Comparison of ENCODE assay signal across 20 cellular contexts in genomic region chr1:230136453-230137327, GRCh38.
DNase-seq lines count a peak whose midpoint lies in the region; ATAC-seq, FAIRE-seq and TF ChIP-seq lines count a peak whose summit lies in the region.
"Had no signal": no experiment of that assay in that cellular context is flagged by ENCODE, and none has a peak within 500 bp of the region (broad histone marks: within the 10 kb centered on the region; RNA-seq: fewer than 3 reads in every experiment).

No MANE protein-coding gene starts in this region.

- in situ Hi-C loops in GM23248 (cut with MboI) (no loop called here), HAP-1 (cut with MboI; ENCODE audit: low sequenced_read_pairs) (no loop called here), GM13977 (cut with MboI; ENCODE audit: low pct_unique_long_range_greater_than_20kb, low sequenced_read_pairs, unreplicated experiment) (no loop called here)

- no peak overlapping the region for H2AFZ ChIP-seq in H1 (ENCODE audit: low read length)
- no peak overlapping the region for H2AFZ ChIP-seq in mesenchymal stem cell (ENCODE audit: low read depth, low read length)
- no peak overlapping the region for H2AFZ ChIP-seq in GM23248

- H4K91ac ChIP-seq in H1 (replicated peaks; ENCODE audit: insufficient read length, low read length), result no peak overlapping the region
- H4K91ac ChIP-seq in mesenchymal stem cell (ENCODE audit: low read length), result peak overlapping the region; percentile 88

- H3K14ac ChIP-seq in H1 (ENCODE audit: insufficient read length) (no peak overlapping the region), mesenchymal stem cell (ENCODE audit: low read length in 2 of 2) (no peak overlapping the region)

- DNase-seq in Right ventricle myocardium inferior (ENCODE audit: missing footprints), result no peak
- DNase-seq in cardiac septum (ENCODE audit: low spot score), result no peak
- no peak for DNase-seq in H1 (ENCODE audit: low read depth in 1 of 2, low spot score in 2 of 2)
- DNase-seq in mesenchymal stem cell, result no peak
- DNase-seq in GM23248, result no peak
- no peak for DNase-seq in HAP-1 (ENCODE audit: low spot score in 2 of 2)
- DNase-seq in frontal cortex (ENCODE audit: low spot score in 2 of 2), result no peak
- DNase-seq in GM13977 (ENCODE audit: low spot score), result no peak
- DNase-seq: activated effector memory CD4-positive, alpha-beta T cell treated with Interleukin-2 at 50 U/mL for 16 hours; CD8-positive, alpha-beta memory T cell; HFFc6; NCI-H1105; NCI-H226; OCI-M1; spleen had no signal

- peaks cover 13% of the 10 kb centered on the region; the same call in 1 of the 2 replicates for H3F3A ChIP-seq in GM23248 (ENCODE audit: insufficient read depth)

- H2BK12ac ChIP-seq in H1 (ENCODE audit: low read depth, low read length) (no peak overlapping the region), mesenchymal stem cell (ENCODE audit: low read length in 2 of 2) (peak overlapping the region in 1 of 2 experiments; percentile 42)

- no peak overlapping the region; the same call in 1 of the 2 replicates for H4K8ac ChIP-seq in H1 (ENCODE audit: extremely low read depth, insufficient read depth, low read length)
- peak overlapping the region; percentile 20 for H4K8ac ChIP-seq in mesenchymal stem cell (ENCODE audit: low read length)

- peaks cover 0 to 10% (median 3%) of the 10 kb centered on the region in 4 experiments; a peak in 3 of 7 replicates for H3K4me1 ChIP-seq in H1 (replicated peaks in 1 of 4; ENCODE audit: control insufficient read depth in 3 of 4, insufficient read depth in 4 of 4, low read length in 3 of 4)
- peaks cover 17% of the 10 kb centered on the region for H3K4me1 ChIP-seq in mesenchymal stem cell (ENCODE audit: control insufficient read depth, insufficient read depth, low read depth, low read length)
- peaks cover 15% of the 10 kb centered on the region for H3K4me1 ChIP-seq in GM23248 (ENCODE audit: insufficient read depth)
- H3K4me1 ChIP-seq in HAP-1, result peaks cover 7% of the 10 kb centered on the region; the same call in 1 of the 2 replicates
- H3K4me1 ChIP-seq: breast epithelium had no signal

- intact Hi-C loops in Right ventricle myocardium inferior (cut with DNase I) (no loop called here), cardiac septum (cut with DNase I) (no loop called here)

- H3K4me3 ChIP-seq in H1 (ENCODE audit: extremely low read depth in 1 of 4, insufficient read depth in 2 of 4, low read depth in 3 of 4, low read length in 4 of 4) (no peak overlapping the region), mesenchymal stem cell (ENCODE audit: insufficient read depth in 1 of 2, low read depth in 1 of 2, low read length in 2 of 2) (no peak overlapping the region), GM23248 (no peak overlapping the region), HAP-1 (no peak overlapping the region)
- H3K4me3 ChIP-seq: breast epithelium, spleen had no signal

- H3K4ac ChIP-seq in H1 (replicated peaks; ENCODE audit: insufficient read length, low read depth, low read length), result no peak overlapping the region
- peak overlapping the region in 1 of 2 experiments; percentile 13 for H3K4ac ChIP-seq in mesenchymal stem cell (ENCODE audit: low read depth in 1 of 2, low read length in 2 of 2)

- H3K23ac ChIP-seq in H1 (ENCODE audit: insufficient read length) (no peak overlapping the region), mesenchymal stem cell (ENCODE audit: low read length in 2 of 2) (no peak overlapping the region)

- H2BK5ac ChIP-seq in H1 (ENCODE audit: low read depth, low read length) (no peak overlapping the region), mesenchymal stem cell (ENCODE audit: low read depth, low read length, poor library complexity, severe bottlenecking) (no peak overlapping the region)

- H4K20me1 ChIP-seq in H1 (replicated peaks in 1 of 2; ENCODE audit: control insufficient read depth in 1 of 2, insufficient read depth in 2 of 2, low read length in 2 of 2) (peaks cover 1 to 11% of the 10 kb centered on the region in 2 experiments), GM23248 (ENCODE audit: insufficient read depth) (no peaks in the 10 kb centered on the region; the same call in none of the 2 replicates)

- TF ChIP-seq CTCF in H1 (IDR thresholded peaks at IDR 0.05; ENCODE audit: control extremely low read depth in 1 of 3, insufficient read depth in 1 of 3, low read depth in 1 of 3, low read length in 3 of 3) (no peak), GM13977 (IDR thresholded peaks at IDR 0.05; ENCODE audit: extremely low read depth, insufficient read depth, missing control alignments) (no peak)

- H2BK20ac ChIP-seq in H1 (ENCODE audit: low read length), result no peak overlapping the region

- no peak for TF ChIP-seq RAD21 in H1 (IDR thresholded peaks at IDR 0.05 in 1 of 2, conservative IDR thresholded peaks at IDR 0.05 in 1 of 2; ENCODE audit: low read depth in 2 of 2, low read length in 2 of 2)

- no peak for TF ChIP-seq POLR2A in H1 (IDR thresholded peaks at IDR 0.05; ENCODE audit: control extremely low read depth in 1 of 2, low read depth in 2 of 2, low read length in 2 of 2)

- no peak overlapping the region; the same call in 1 of the 2 replicates for H3K18ac ChIP-seq in H1 (ENCODE audit: extremely low read depth, low read length)
- H3K18ac ChIP-seq in mesenchymal stem cell (ENCODE audit: low read depth in 1 of 2, low read length in 2 of 2), result peak overlapping the region in 1 of 2 experiments; percentile 2

- H3K9ac ChIP-seq in H1 (replicated peaks in 1 of 4; ENCODE audit: extremely low read depth in 1 of 4, low read depth in 3 of 4, low read length in 3 of 4), result no peak overlapping the region; a peak in 1 of 7 replicates
- no peak overlapping the region for H3K9ac ChIP-seq in mesenchymal stem cell (ENCODE audit: low read length)
- no peak overlapping the region for H3K9ac ChIP-seq in GM23248

- H3K36me3 ChIP-seq in H1 (ENCODE audit: control insufficient read depth in 2 of 4, insufficient read depth in 4 of 4, low read length in 3 of 4) (no peaks in the 10 kb centered on the region), mesenchymal stem cell (ENCODE audit: control insufficient read depth in 1 of 2, insufficient read depth in 2 of 2, low read depth in 1 of 2, low read length in 2 of 2) (peaks cover 0 to 5% of the 10 kb centered on the region in 2 experiments), GM23248 (ENCODE audit: low read depth) (no peaks in the 10 kb centered on the region), HAP-1 (replicated peaks) (no peaks in the 10 kb centered on the region)
- H3K36me3 ChIP-seq: breast epithelium had no signal

- H3K79me2 ChIP-seq in H1 (ENCODE audit: control insufficient read depth in 1 of 2, insufficient read depth in 2 of 2, low read length in 2 of 2) (peaks cover 0 to 66% of the 10 kb centered on the region in 2 experiments; a peak in 2 of 4 replicates), GM23248 (ENCODE audit: insufficient read depth) (peaks cover 100% of the 10 kb centered on the region)

- H3K56ac ChIP-seq in H1 (replicated peaks; ENCODE audit: insufficient read length, low read depth, low read length), result no peak overlapping the region

- H2AK5ac ChIP-seq in H1 (ENCODE audit: low read depth, low read length) (no peak overlapping the region), mesenchymal stem cell (ENCODE audit: low read length, severe bottlenecking) (peak overlapping the region; percentile 17)

- H3K23me2 ChIP-seq in H1 (ENCODE audit: low read depth, low read length), result 0 out of 2 replicates have a peak, but pooled peaks cover 2% of the 10 kb centered on the region

- no peaks in the 10 kb centered on the region for H3K27me3 ChIP-seq in H1 (replicated peaks in 1 of 4; ENCODE audit: control insufficient read depth in 3 of 4, extremely low read depth in 1 of 4, insufficient read depth in 3 of 4, low read length in 3 of 4)
- H3K27me3 ChIP-seq in mesenchymal stem cell (ENCODE audit: control insufficient read depth in 1 of 2, insufficient read depth in 1 of 2, low read length in 2 of 2), result no peaks in the 10 kb centered on the region
- no peaks in the 10 kb centered on the region for H3K27me3 ChIP-seq in GM23248 (replicated peaks; ENCODE audit: insufficient read depth)
- no peaks in the 10 kb centered on the region for H3K27me3 ChIP-seq in HAP-1 (ENCODE audit: low read depth)
- H3K27me3 ChIP-seq: breast epithelium, spleen had no signal

- H3K4me2 ChIP-seq in H1 (ENCODE audit: insufficient read depth in 1 of 2, low read depth in 2 of 2, low read length in 2 of 2) (no peak overlapping the region), mesenchymal stem cell (ENCODE audit: low read length, poor library complexity, severe bottlenecking) (no peak overlapping the region), GM23248 (ENCODE audit: unreplicated experiment) (no peak overlapping the region)

- 85% methylated on average over 33 of the region's 33 CpGs; no CpG with 5 or more reads in 1 of the 2 experiments for WGBS in H1 (ENCODE audit: extremely low coverage in 1 of 2, insufficient coverage in 1 of 2, insufficient read length in 1 of 2, insufficient replicate concordance in 2 of 2, low coverage in 1 of 2, low lambda C conversion rate in 2 of 2, missing lambda C conversion rate in 1 of 2), 2 experiments
- WGBS in mesenchymal stem cell, result 93% methylated on average over 33 of the region's 33 CpGs
- 88 to 89% methylated on average over 33 of the region's 33 CpGs for WGBS in GM23248 (ENCODE audit: low coverage in 1 of 2, low lambda C conversion rate in 2 of 2, missing lambda C conversion rate in 2 of 2), 2 experiments

- H3K9me3 ChIP-seq in H1 (ENCODE audit: insufficient read depth in 2 of 2, low read depth in 1 of 2, low read length in 1 of 2), result no peaks in the 10 kb centered on the region
- no peaks in the 10 kb centered on the region for H3K9me3 ChIP-seq in mesenchymal stem cell (ENCODE audit: control insufficient read depth, low read length)
- no peaks in the 10 kb centered on the region for H3K9me3 ChIP-seq in GM23248 (ENCODE audit: low read depth)
- H3K9me3 ChIP-seq in HAP-1, result no peaks in the 10 kb centered on the region
- H3K9me3 ChIP-seq: breast epithelium, spleen had no signal

- ATAC-seq in Right ventricle myocardium inferior, result peak; percentile 28

- no peak for FAIRE-seq in H1 (lab: Jason Lieb, UNC)
- no peak for FAIRE-seq in frontal cortex (lab: Jason Lieb, UNC)
- FAIRE-seq: endometrium, GM12891, keratinocyte had no signal

- H2BK120ac ChIP-seq in H1 (replicated peaks; ENCODE audit: low read depth, low read length), result no peak overlapping the region
- H2BK120ac ChIP-seq in mesenchymal stem cell (ENCODE audit: low read depth, low read length), result no peak overlapping the region

- H3K27ac ChIP-seq in H1 (ENCODE audit: low read depth, low read length), result no peak overlapping the region
- H3K27ac ChIP-seq in mesenchymal stem cell (ENCODE audit: low read length, poor library complexity, severe bottlenecking), result no peak overlapping the region
- no peak overlapping the region for H3K27ac ChIP-seq in GM23248
- H3K27ac ChIP-seq: breast epithelium, spleen, VCaP had no signal

- H3K9me2 ChIP-seq in GM23248 (ENCODE audit: insufficient read depth), result no peaks in the 10 kb centered on the region

- H2BK15ac ChIP-seq in H1 (ENCODE audit: low read length) (0 out of 2 replicates have a peak overlapping the region, but pooled peaks have one; percentile 61), mesenchymal stem cell (ENCODE audit: low read depth, poor library complexity, severe bottlenecking) (no peak overlapping the region)

- CTCF ChIA-PET in H1 (lab: Charles Lee; ENCODE audit: partially characterized antibody), result interaction anchor here (0.6 to 4.7 kb wide), 5 partner anchors 9 to 106 kb away, joined by 3 to 35 read pairs (median 3); no protein-coding TSS in a partner anchor

- no peak for TF ChIP-seq EP300 in H1 (IDR thresholded peaks at IDR 0.05; ENCODE audit: borderline replicate concordance in 1 of 2, low read depth in 2 of 2, low read length in 2 of 2)

- H4K5ac ChIP-seq in H1 (ENCODE audit: insufficient read length, low read depth, low read length), result no peak overlapping the region

- peaks cover 8% of the 10 kb centered on the region; the same call in 1 of the 2 replicates for H3K79me1 ChIP-seq in H1 (ENCODE audit: low read depth, low read length)
- H3K79me1 ChIP-seq in mesenchymal stem cell (replicated peaks; ENCODE audit: low read length, poor library complexity, severe bottlenecking), result peaks cover 28% of the 10 kb centered on the region

- POLR2A ChIA-PET in H1 (lab: Charles Lee; ENCODE audit: partially characterized antibody), result interaction anchor here (1.0 to 1.1 kb wide), 2 partner anchors 11 to 58 kb away, joined by 3 read pairs; no protein-coding TSS in a partner anchor
